In the genomic region with DNA sequence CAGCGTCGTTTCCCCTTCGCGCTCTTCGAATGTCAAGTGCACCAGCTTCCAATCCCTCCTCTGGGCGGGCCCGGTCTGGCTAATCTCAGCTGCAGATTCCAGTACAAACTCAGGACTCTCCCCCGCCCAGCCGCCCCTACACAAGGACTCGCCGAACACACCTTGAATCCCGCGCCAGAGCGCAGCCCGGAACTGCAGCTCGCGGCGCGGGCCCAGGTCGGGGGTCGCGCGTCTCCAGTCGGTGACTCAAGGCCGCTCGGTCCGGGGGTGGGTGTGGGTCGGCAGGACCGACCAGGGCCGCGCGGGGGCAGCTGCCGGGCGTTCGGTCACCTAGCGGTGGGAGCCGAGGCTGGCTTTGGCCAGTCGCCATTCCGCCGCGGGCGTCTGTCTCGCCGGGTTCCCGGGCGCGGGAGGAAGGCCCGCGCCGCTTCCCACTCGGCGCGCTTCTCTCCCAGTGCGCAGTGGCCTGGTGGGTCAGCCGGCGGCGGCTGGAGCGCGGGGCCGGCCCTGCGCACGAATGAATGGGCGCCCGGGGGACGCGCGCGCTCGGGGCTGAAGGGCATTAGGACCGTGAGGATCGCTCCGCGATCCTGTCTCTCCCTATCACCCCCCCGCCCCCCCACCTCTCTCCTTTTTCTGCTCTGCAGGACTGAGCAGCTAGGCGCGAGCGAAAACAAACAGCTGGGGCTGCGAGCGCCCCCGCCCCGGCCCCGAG, we compare ENCODE assay signal across 7 cellular contexts. TPM values are rescaled to one million over a fixed set of nuclear protein-coding genes. Genes with fewer than 3 reads are reported as not detected.
A peak's percentile ranks its signal among the peaks of the same experiment; 100 is the strongest.
DNase-seq lines count a peak whose midpoint lies in the region; ATAC-seq and TF ChIP-seq lines count a peak whose summit lies in the region.

A gene (plus strand): TSS at position 628 of the 715 bp plus-strand sequence. CDS start 133 bp downstream, outside the sequence.

- 5% methylated on average over 19 of the region's 82 CpGs for WGBS in suprapubic skin

- H3K27ac ChIP-seq in suprapubic skin: peak within 1 kb of the TSS; percentile 63

- no peaks in the 10 kb centered on the region for H3K36me3 ChIP-seq in suprapubic skin

- no peak for TF ChIP-seq CTCF in suprapubic skin (IDR thresholded peaks at IDR 0.05)

- H3K4me3 ChIP-seq in GM08714 (ENCODE audit: low read length): peak within 1 kb of the TSS; percentile 49
- peak within 1 kb of the TSS; percentile 71 for H3K4me3 ChIP-seq in suprapubic skin

- in situ Hi-C loops in T47D (cut with HindIII; ENCODE audit: low pct_unique_long_range_greater_than_20kb, low sequenced_read_pairs): no loop called here

- H3K9me3 ChIP-seq in suprapubic skin: no peaks in the 10 kb centered on the region

- ATAC-seq in HG03108 (IDR thresholded peaks at IDR 0.05; ENCODE audit: unreplicated experiment) (no peak), HG03135 (IDR thresholded peaks at IDR 0.05; ENCODE audit: unreplicated experiment) (no peak)

- H3K27me3 ChIP-seq in suprapubic skin: peaks cover 62% of the 10 kb centered on the region

- no peak for TF ChIP-seq POLR2A in suprapubic skin (IDR thresholded peaks at IDR 0.05)

- H3K4me1 ChIP-seq in suprapubic skin: peaks cover 32% of the 10 kb centered on the region

- no peak for TF ChIP-seq EP300 in suprapubic skin (IDR thresholded peaks at IDR 0.05)

- peak; percentile 57 to 68 for DNase-seq in NCI-H187 (lab: John Stamatoyannopoulos, UW)
- DNase-seq in T47D (ENCODE audit: low read depth in 1 of 2, low spot score in 1 of 2): peak; percentile 38 to 62
- peak; percentile 26 for DNase-seq in kidney tubule cell (ENCODE audit: low spot score)
- no peak for DNase-seq in suprapubic skin (ENCODE audit: low spot score in 2 of 2)

RNA-seq across cellular contexts. Expression of the gene that starts here (rescaled TPM):
- total RNA-seq in suprapubic skin: 1 to 10 TPM; 2.1 to 4.6 (median 3.4) TPM

Comparison
In these comparisons a context has a peak if more than half of its experiments do, and no peak if none do; other contexts are left out.
1. DNase-seq: peak in NCI-H187 (2 of 2), T47D (2 of 2) and kidney tubule cell (single experiment); none in suprapubic skin (0 of 2).